Comparison of ENCODE assay signal across 16 cellular contexts in genomic region chr3:129615751-129616281, GRCh38. TPM values are rescaled to one million over a fixed set of nuclear protein-coding genes. Genes with fewer than 3 reads are reported as not detected.
A peak's percentile ranks its signal among the peaks of the same experiment; 100 is the strongest.
DNase-seq lines count a peak whose midpoint lies in the region; ATAC-seq and TF ChIP-seq lines count a peak whose summit lies in the region.
"Had no signal": no experiment of that assay in that cellular context is flagged by ENCODE, and none has a peak within 500 bp of the region (broad histone marks: within the 10 kb centered on the region; RNA-seq: fewer than 3 reads in every experiment).

No MANE protein-coding gene starts in this region.

- H3K23ac ChIP-seq in IMR-90 (ENCODE audit: low read depth, low read length), result no peak overlapping the region

- H3K4me2 ChIP-seq in IMR-90 (ENCODE audit: low read depth, low read length), result no peak overlapping the region

- H3K9me3 Mint-ChIP-seq in activated CD8-positive, alpha-beta T cell treated with anti-CD3 and anti-CD28 coated beads, Interleukin-2, amount 10 ng/mL, durations not matched to agents 7 days and 5 days (ENCODE audit: insufficient read depth), result no peaks in the 10 kb centered on the region
- H3K9me3 Mint-ChIP-seq: central memory CD8-positive, alpha-beta T cell; endodermal cell; naive thymus-derived CD8-positive, alpha-beta T cell; stimulated activated naive CD8-positive, alpha-beta T cell treated with anti-CD3 and anti-CD28 coated beads, Interleukin-15, amount 100 ng/mL, for 72 hours had no signal

- no TSS peak for BruUV-seq in IMR-90 (replicated peaks; lab: Mats Ljungman, UMichigan)

- no peak overlapping the region for H3K27ac ChIP-seq in IMR-90 (ENCODE audit: insufficient read depth, low read length)
- H3K27ac ChIP-seq in right atrium auricular region, result peak overlapping the region; percentile 63 to 76
- H3K27ac ChIP-seq in tibial nerve, result peak overlapping the region in 3 of 4 donors; percentile 68 to 75 (median 73)

- in situ Hi-C loops in IMR-90 (cut with MboI; ENCODE audit: low sequenced_read_pairs), result loop anchor here (25.0 kb wide), 1 partner anchor 229 kb away; no protein-coding TSS in a partner anchor

- H3K27ac Mint-ChIP-seq in activated CD8-positive, alpha-beta T cell treated with anti-CD3 and anti-CD28 coated beads, Interleukin-2, amount 10 ng/mL, durations not matched to agents 7 days and 5 days, result no peak overlapping the region
- H3K27ac Mint-ChIP-seq: endodermal cell; stimulated activated naive CD8-positive, alpha-beta T cell treated with anti-CD3 and anti-CD28 coated beads, Interleukin-15, amount 100 ng/mL, for 72 hours had no signal

- no peak overlapping the region for H3K4ac ChIP-seq in IMR-90 (ENCODE audit: low read depth, low read length)

- TF ChIP-seq EP300 in tibial nerve (IDR thresholded peaks at IDR 0.05), result no peak

- H4K91ac ChIP-seq in IMR-90 (ENCODE audit: insufficient read depth, low read depth, low read length), result no peak overlapping the region

- peaks cover 16% of the 10 kb centered on the region for H3K9me1 ChIP-seq in IMR-90 (ENCODE audit: insufficient read depth, low read length)

- H3K4me3 ChIP-seq in IMR-90 (ENCODE audit: insufficient read depth, low read depth, low read length) (no peak overlapping the region), right atrium auricular region (no peak overlapping the region), tibial nerve (no peak overlapping the region)

- POLR2A ChIA-PET in IMR-90 (lab: Charles Lee; ENCODE audit: unreplicated experiment), result no interaction called here
- POLR2A ChIA-PET in activated CD8-positive, alpha-beta T cell treated with anti-CD3 and anti-CD28 coated beads, Interleukin-2, amount 10 ng/mL, durations not matched to agents 7 days and 5 days (lab: Charles Lee), result no interaction called here

- no peak overlapping the region for H2BK20ac ChIP-seq in IMR-90 (ENCODE audit: low read depth, low read length)

- H2AK9ac ChIP-seq in IMR-90 (replicated peaks; ENCODE audit: low read depth, low read length, poor library complexity), result no peak overlapping the region

- no peak overlapping the region for H4K8ac ChIP-seq in IMR-90 (ENCODE audit: low read depth in 2 of 2, low read length in 2 of 2)

- no peak overlapping the region for H3K18ac ChIP-seq in IMR-90 (ENCODE audit: low read depth, low read length)

- peaks cover 3% of the 10 kb centered on the region for H3K27me3 Mint-ChIP-seq in activated CD8-positive, alpha-beta T cell treated with anti-CD3 and anti-CD28 coated beads, Interleukin-2, amount 10 ng/mL, durations not matched to agents 7 days and 5 days (ENCODE audit: low read depth)
- H3K27me3 Mint-ChIP-seq: central memory CD8-positive, alpha-beta T cell had no signal

- no peak for TF ChIP-seq CTCF in IMR-90 (conservative IDR thresholded peaks at IDR 0.05; ENCODE audit: low read depth, low read length)
- no peak for TF ChIP-seq CTCF in right atrium auricular region (IDR thresholded peaks at IDR 0.05)
- TF ChIP-seq CTCF in omental fat pad (IDR thresholded peaks at IDR 0.05), result no peak
- no peak for TF ChIP-seq CTCF in tibial nerve (IDR thresholded peaks at IDR 0.05)

- ATAC-seq in IMR-90 (ENCODE audit: low read depth) (no peak), omental fat pad (ENCODE audit: low FRiP score) (no peak)
- ATAC-seq in activated CD8-positive, alpha-beta T cell treated with anti-CD3 and anti-CD28 coated beads, Interleukin-2, amount 10 ng/mL, durations not matched to agents 7 days and 5 days, result no peak
- ATAC-seq: naive thymus-derived CD8-positive, alpha-beta T cell; stimulated activated naive CD8-positive, alpha-beta T cell treated with anti-CD3 and anti-CD28 coated beads, Interleukin-15, amount 100 ng/mL, for 72 hours had no signal

- no peak overlapping the region for H4K5ac ChIP-seq in IMR-90 (ENCODE audit: low read depth, low read length)

- H2BK5ac ChIP-seq in IMR-90 (ENCODE audit: low read depth, low read length, poor library complexity, severe bottlenecking), result no peak overlapping the region

- H3K79me1 ChIP-seq in IMR-90 (ENCODE audit: low read depth in 1 of 2, low read length in 2 of 2), result no peaks in the 10 kb centered on the region; a peak in 1 of 4 replicates

- H3K4me3 Mint-ChIP-seq in activated CD8-positive, alpha-beta T cell treated with anti-CD3 and anti-CD28 coated beads, Interleukin-2, amount 10 ng/mL, durations not matched to agents 7 days and 5 days, result no peak overlapping the region
- H3K4me3 Mint-ChIP-seq: central memory CD8-positive, alpha-beta T cell; endodermal cell; naive thymus-derived CD8-positive, alpha-beta T cell; stimulated activated naive CD8-positive, alpha-beta T cell treated with anti-CD3 and anti-CD28 coated beads, Interleukin-15, amount 100 ng/mL, for 72 hours had no signal

- no peak overlapping the region for H2BK15ac ChIP-seq in IMR-90 (ENCODE audit: low read depth, low read length)

- H2AK5ac ChIP-seq in IMR-90 (ENCODE audit: low read depth, low read length), result peak overlapping the region; percentile 54; the same call in 1 of the 2 replicates

- CTCF ChIA-PET in IMR-90 (lab: Yijun Ruan, JAX), result no interaction called here
- CTCF ChIA-PET in activated CD8-positive, alpha-beta T cell treated with anti-CD3 and anti-CD28 coated beads, Interleukin-2, amount 10 ng/mL, durations not matched to agents 7 days and 5 days (lab: Charles Lee), result no interaction called here

- H3K27me3 ChIP-seq in IMR-90 (ENCODE audit: control insufficient read depth, insufficient read depth, low read length) (no peaks in the 10 kb centered on the region), right atrium auricular region (no peaks in the 10 kb centered on the region), tibial nerve (no peaks in the 10 kb centered on the region)

- intact Hi-C loops in IMR-90 (cut with micrococcal nuclease), result no loop called here

- DNase-seq in IMR-90 (no peak), right atrium auricular region (ENCODE audit: low spot score) (peak; percentile 62), omental fat pad (ENCODE audit: low spot score) (peak; percentile 21), tibial nerve (ENCODE audit: low spot score in 2 of 2) (no peak), HuH-7 (ENCODE audit: low spot score) (no peak)
- no peak for DNase-seq in activated CD8-positive, alpha-beta T cell treated with anti-CD3 and anti-CD28 coated beads, Interleukin-2, amount 10 ng/mL, durations not matched to agents 7 days and 5 days
- no peak for DNase-seq in activated effector memory CD4-positive, alpha-beta T cell treated with anti-CD3 and anti-CD28 coated beads, Interleukin-2, amount 50 U/mL, for 16 hours
- no peak for DNase-seq in activated T-cell treated with anti-CD3 and anti-CD28 coated beads, Interleukin-2, amount 50 U/mL, for 48 hours
- DNase-seq: activated gamma-delta T cell; amniotic stem cell; endodermal cell; naive thymus-derived CD8-positive, alpha-beta T cell; NCI-H187; NCI-H446 treated with DMSO at 0.1 percent for 48 hours; stimulated activated naive CD8-positive, alpha-beta T cell treated with anti-CD3 and anti-CD28 coated beads, Interleukin-15, amount 100 ng/mL, for 72 hours had no signal

- no peak overlapping the region; the same call in 1 of the 2 replicates for H3K14ac ChIP-seq in IMR-90 (replicated peaks; ENCODE audit: low read depth, low read length)

- H4K20me1 ChIP-seq in IMR-90 (ENCODE audit: insufficient read depth, low read length), result no peaks in the 10 kb centered on the region

- TF ChIP-seq POLR2A in IMR-90 (IDR thresholded peaks at IDR 0.05; ENCODE audit: low read depth, low read length), result no peak
- TF ChIP-seq POLR2A in tibial nerve (IDR thresholded peaks at IDR 0.05), result no peak

- no peaks in the 10 kb centered on the region for H3K36me3 ChIP-seq in IMR-90 (ENCODE audit: control insufficient read depth, insufficient read depth, low read length)
- H3K36me3 ChIP-seq in right atrium auricular region, result no peaks in the 10 kb centered on the region
- H3K36me3 ChIP-seq in tibial nerve, result no peaks in the 10 kb centered on the region

- dilution Hi-C loops in IMR-90 (cut with HindIII; ENCODE audit: low sequenced_read_pairs, unreplicated experiment), result no loop called here

- peak overlapping the region; percentile 75 for H2AFZ ChIP-seq in IMR-90 (replicated peaks; ENCODE audit: low read length, poor library complexity)

- H3K9ac ChIP-seq in IMR-90 (ENCODE audit: low read depth, low read length), result no peak overlapping the region

- no peak overlapping the region for H3K56ac ChIP-seq in IMR-90 (ENCODE audit: extremely low read depth, insufficient read depth, low read length)

- H3K36me3 Mint-ChIP-seq in activated CD8-positive, alpha-beta T cell treated with anti-CD3 and anti-CD28 coated beads, Interleukin-2, amount 10 ng/mL, durations not matched to agents 7 days and 5 days (ENCODE audit: low read depth), result no peaks in the 10 kb centered on the region
- H3K36me3 Mint-ChIP-seq: naive thymus-derived CD8-positive, alpha-beta T cell had no signal

- H3K9me3 ChIP-seq in IMR-90 (ENCODE audit: control insufficient read depth, insufficient read depth, low read length), result no peaks in the 10 kb centered on the region
- no peaks in the 10 kb centered on the region for H3K9me3 ChIP-seq in right atrium auricular region
- H3K9me3 ChIP-seq in tibial nerve, result no peaks in the 10 kb centered on the region

- 100% methylated on average over 1 of the region's 8 CpGs; no CpG with 5 or more reads in 1 of the 2 experiments for WGBS in IMR-90 (ENCODE audit: extremely low coverage in 2 of 2, insufficient read length in 1 of 2), 2 experiments
- 46 to 51% methylated on average over 4 to 8 of the region's 8 CpGs for WGBS in tibial nerve, 2 donors

- H2BK120ac ChIP-seq in IMR-90 (ENCODE audit: low read depth, low read length), result no peak overlapping the region

- H3K4me1 Mint-ChIP-seq in activated CD8-positive, alpha-beta T cell treated with anti-CD3 and anti-CD28 coated beads, Interleukin-2, amount 10 ng/mL, durations not matched to agents 7 days and 5 days (ENCODE audit: low read depth), result peaks cover 7% of the 10 kb centered on the region

- no peak for TF ChIP-seq RAD21 in IMR-90 (IDR thresholded peaks at IDR 0.05; ENCODE audit: low read length)

- H3K4me1 ChIP-seq in IMR-90 (ENCODE audit: control insufficient read depth, insufficient read depth, low read length) (peaks cover 12% of the 10 kb centered on the region), right atrium auricular region (peaks cover 0 to 87% of the 10 kb centered on the region in 2 donors), tibial nerve (peaks cover 0 to 76% (median 46%) of the 10 kb centered on the region in 4 donors)

RNA-seq across cellular contexts. Expression of gene PLXND1, which starts 9.3 kb away (rescaled TPM):
- total RNA-seq in IMR-90 (2012; rRNA removed) (19.2 and 22.5 TPM in 2 replicates), right atrium auricular region (10 to 100 TPM; 44.5 to 93.1 TPM), omental fat pad (100 to 1,000 TPM in 3 of 4 donors, 10 to 100 TPM in 1; 82.7 to 364 (median 170) TPM), tibial nerve (100 to 1,000 TPM; 155 to 300 (median 197) TPM)
- polyA plus RNA-seq in IMR-90 (2012; rRNA removed), result 64.5 and 67.1 TPM in 2 replicates
- 51.4 and 55.1 TPM in 2 replicates for polyA plus RNA-seq in IMR-90 (2012; cell fraction: cytosol; rRNA removed)
- 117 and 164 TPM in 2 replicates for polyA plus RNA-seq in IMR-90 (2012; cell fraction: nucleus; rRNA removed; ENCODE audit: low replicate concordance)
- 1 to 10 TPM; 3.7 to 4.1 TPM for total RNA-seq in activated CD8-positive, alpha-beta T cell treated with anti-CD3 and anti-CD28 coated beads, Interleukin-2, amount 10 ng/mL, durations not matched to agents 7 days and 5 days

Comparison
In these comparisons a context has a peak if more than half of its experiments do, and no peak if none do; other contexts are left out.
1. DNase-seq: peak in right atrium auricular region (single experiment) and omental fat pad (single experiment); none in IMR-90 (single experiment), tibial nerve (0 of 2), HuH-7 (single experiment), activated CD8-positive, alpha-beta T cell treated with anti-CD3 and anti-CD28 coated beads, Interleukin-2, amount 10 ng/mL, durations not matched to agents 7 days and 5 days (single experiment), activated effector memory CD4-positive, alpha-beta T cell treated with anti-CD3 and anti-CD28 coated beads, Interleukin-2, amount 50 U/mL, for 16 hours (single experiment) and activated T-cell treated with anti-CD3 and anti-CD28 coated beads, Interleukin-2, amount 50 U/mL, for 48 hours (0 of 2).